In genomic region chr16:1429026-1429425, GRCh38 we compare ENCODE assay signal across 18 cellular contexts. TPM values are rescaled to one million over a fixed set of nuclear protein-coding genes. Genes with fewer than 3 reads are reported as not detected.
A peak's percentile ranks its signal among the peaks of the same experiment; 100 is the strongest.
DNase-seq lines count a peak whose midpoint lies in the region; ATAC-seq, FAIRE-seq and TF ChIP-seq lines count a peak whose summit lies in the region.
"Had no signal": no experiment of that assay in that cellular context is flagged by ENCODE, and none has a peak within 500 bp of the region (broad histone marks: within the 10 kb centered on the region; RNA-seq: fewer than 3 reads in every experiment).

No MANE protein-coding gene starts in this region.

- H3K18ac ChIP-seq in H1 (ENCODE audit: extremely low read depth, low read length), result no peak overlapping the region

- H2AFZ ChIP-seq in H1 (ENCODE audit: low read length), result no peak overlapping the region

- ATAC-seq in stimulated activated effector memory CD8-positive, alpha-beta T cell treated with anti-CD3 and anti-CD28 coated beads, Interleukin-12 subunit alpha, Interleukin-12 subunit beta, amount 100 ng/mL, for 72 hours, result no peak
- no peak for ATAC-seq in GM21423 (IDR thresholded peaks at IDR 0.05; ENCODE audit: unreplicated experiment)
- ATAC-seq: Panc1, Right ventricle myocardium inferior had no signal

- TF ChIP-seq CTCF in DOHH2 (IDR thresholded peaks at IDR 0.05; ENCODE audit: low read depth, low read length, poor library complexity, severe bottlenecking) (no peak), H1 (IDR thresholded peaks at IDR 0.05; ENCODE audit: control extremely low read depth in 1 of 3, insufficient read depth in 1 of 3, low read depth in 1 of 3, low read length in 3 of 3) (no peak)

- no peaks in the 10 kb centered on the region for H3K27me3 ChIP-seq in BLaER1
- no peaks in the 10 kb centered on the region for H3K27me3 ChIP-seq in DOHH2 (ENCODE audit: control insufficient read depth, low read length)
- H3K27me3 ChIP-seq in H1 (replicated peaks in 1 of 4; ENCODE audit: control insufficient read depth in 3 of 4, extremely low read depth in 1 of 4, insufficient read depth in 3 of 4, low read length in 3 of 4), result no peaks in the 10 kb centered on the region
- H3K27me3 ChIP-seq: MG63 had no signal

- peak overlapping the region; percentile 65 for H4K91ac ChIP-seq in H1 (replicated peaks; ENCODE audit: insufficient read length, low read length)

- no peak for TF ChIP-seq RAD21 in H1 (IDR thresholded peaks at IDR 0.05 in 1 of 2, conservative IDR thresholded peaks at IDR 0.05 in 1 of 2; ENCODE audit: low read depth in 2 of 2, low read length in 2 of 2)

- no peak for TF ChIP-seq POLR2A in H1 (IDR thresholded peaks at IDR 0.05; ENCODE audit: control extremely low read depth in 1 of 2, low read depth in 2 of 2, low read length in 2 of 2)

- CTCF ChIA-PET in H1 (lab: Charles Lee; ENCODE audit: partially characterized antibody), result interaction anchor here (0.6 to 3.9 kb wide), 9 partner anchors 10 to 325 kb away, joined by 3 to 30 read pairs (median 5); partner anchors contain the start of gene CCDC154

- no peaks in the 10 kb centered on the region for H4K20me1 ChIP-seq in BLaER1
- H4K20me1 ChIP-seq in DOHH2 (ENCODE audit: control insufficient read depth, insufficient read depth, low read depth, low read length), result no peaks in the 10 kb centered on the region
- H4K20me1 ChIP-seq in H1 (replicated peaks in 1 of 2; ENCODE audit: control insufficient read depth in 1 of 2, insufficient read depth in 2 of 2, low read length in 2 of 2), result no peaks in the 10 kb centered on the region

- 0 out of 2 replicates have a peak overlapping the region, but pooled peaks have one; percentile 74 for H3K9ac ChIP-seq in BLaER1
- no peak overlapping the region for H3K9ac ChIP-seq in H1 (replicated peaks in 1 of 4; ENCODE audit: extremely low read depth in 1 of 4, low read depth in 3 of 4, low read length in 3 of 4)
- H3K9ac ChIP-seq: KMS-11 had no signal

- H3K79me2 ChIP-seq in DOHH2 (ENCODE audit: control insufficient read depth, low read length) (no peaks in the 10 kb centered on the region), H1 (ENCODE audit: control insufficient read depth in 1 of 2, insufficient read depth in 2 of 2, low read length in 2 of 2) (no peaks in the 10 kb centered on the region)

- H3K9me3 Mint-ChIP-seq in stimulated activated effector memory CD8-positive, alpha-beta T cell treated with anti-CD3 and anti-CD28 coated beads, Interleukin-12 subunit alpha, Interleukin-12 subunit beta, amount 100 ng/mL, for 72 hours, result no peaks in the 10 kb centered on the region
- H3K9me3 Mint-ChIP-seq in T-helper 2 cell treated with Interferon-gamma antibody and Interleukin-4, amounts not matched to agents 5 μg/mL and 100 μg/mL, for 36 hours, result no peaks in the 10 kb centered on the region
- H3K9me3 Mint-ChIP-seq: HFFc6 had no signal

- no peaks in the 10 kb centered on the region for H3K23me2 ChIP-seq in H1 (ENCODE audit: low read depth, low read length)

- H3K56ac ChIP-seq in H1 (replicated peaks; ENCODE audit: insufficient read length, low read depth, low read length), result no peak overlapping the region

- no peaks in the 10 kb centered on the region for H3F3A ChIP-seq in DOHH2 (ENCODE audit: control insufficient read depth, insufficient read depth)

- H2BK5ac ChIP-seq in H1 (ENCODE audit: low read depth, low read length), result no peak overlapping the region

- no peak overlapping the region for H2AK5ac ChIP-seq in H1 (ENCODE audit: low read depth, low read length)

- H3K4me1 ChIP-seq in BLaER1, result peaks cover 70% of the 10 kb centered on the region
- peaks cover 17% of the 10 kb centered on the region for H3K4me1 ChIP-seq in DOHH2 (ENCODE audit: control insufficient read depth, low read length)
- no peaks in the 10 kb centered on the region; a peak in 2 of 7 replicates for H3K4me1 ChIP-seq in H1 (replicated peaks in 1 of 4; ENCODE audit: control insufficient read depth in 3 of 4, insufficient read depth in 4 of 4, low read length in 3 of 4)

- H2BK120ac ChIP-seq in H1 (replicated peaks; ENCODE audit: low read depth, low read length), result no peak overlapping the region

- DNase-seq in H1 (ENCODE audit: low read depth in 1 of 2, low spot score in 2 of 2) (peak in 1 of 2 experiments; percentile 41), NCI-H2029 treated with DMSO at 0.1 percent for 48 hours (lab: John Stamatoyannopoulos, UW) (no peak)
- no peak for DNase-seq in stimulated activated effector memory CD8-positive, alpha-beta T cell treated with anti-CD3 and anti-CD28 coated beads, Interleukin-12 subunit alpha, Interleukin-12 subunit beta, amount 100 ng/mL, for 72 hours (ENCODE audit: low spot score in 2 of 2)
- no peak for DNase-seq in T-helper 2 cell treated with Interferon-gamma antibody and Interleukin-4, amounts not matched to agents 5 μg/mL and 100 μg/mL, for 36 hours (ENCODE audit: low spot score)
- DNase-seq: COR-L47, HFFc6, MG63, NCI-H1092 treated with DMSO at 0.1 percent for 48 hours, NCI-H1694 had no signal

- POLR2A ChIA-PET in H1 (lab: Charles Lee; ENCODE audit: partially characterized antibody), result interaction anchor here (0.6 to 4.3 kb wide), 5 partner anchors 8 to 30 kb away, joined by 3 to 22 read pairs (median 5); partner anchors contain the start of genes CCDC154 and UQCC4

- peak overlapping the region; percentile 97 for H4K8ac ChIP-seq in H1 (ENCODE audit: extremely low read depth, insufficient read depth, low read length)

- no peaks in the 10 kb centered on the region for H3K9me2 ChIP-seq in DOHH2 (replicated peaks; ENCODE audit: control insufficient read depth, low read length)

- H3K27ac ChIP-seq in BLaER1 (peak overlapping the region; percentile 85), DOHH2 (ENCODE audit: low read depth, low read length) (no peak overlapping the region), H1 (ENCODE audit: low read depth, low read length) (no peak overlapping the region)
- H3K27ac ChIP-seq: KMS-11 had no signal

- H3K27me3 Mint-ChIP-seq in T-helper 2 cell treated with Interferon-gamma antibody and Interleukin-4, amounts not matched to agents 5 μg/mL and 100 μg/mL, for 36 hours (ENCODE audit: low read depth), result no peaks in the 10 kb centered on the region

- H3K79me1 ChIP-seq in H1 (ENCODE audit: low read depth, low read length), result no peaks in the 10 kb centered on the region

- H2BK12ac ChIP-seq in H1 (ENCODE audit: low read depth, low read length), result peak overlapping the region; percentile 44; the same call in 1 of the 2 replicates

- H3K4me2 ChIP-seq in BLaER1 (peak overlapping the region; percentile 91), DOHH2 (ENCODE audit: low read length) (peak overlapping the region; percentile 45), H1 (ENCODE audit: insufficient read depth in 1 of 2, low read depth in 2 of 2, low read length in 2 of 2) (no peak overlapping the region)
- H3K4me2 ChIP-seq: KMS-11 had no signal

- H3K4me3 ChIP-seq in BLaER1 (no peak overlapping the region), DOHH2 (ENCODE audit: low read length) (0 out of 2 replicates have a peak overlapping the region, but pooled peaks have one; percentile 31), H1 (ENCODE audit: extremely low read depth in 1 of 4, insufficient read depth in 2 of 4, low read depth in 3 of 4, low read length in 4 of 4) (no peak overlapping the region)
- H3K4me3 ChIP-seq: MG63 had no signal

- H3K36me3 Mint-ChIP-seq in stimulated activated effector memory CD8-positive, alpha-beta T cell treated with anti-CD3 and anti-CD28 coated beads, Interleukin-12 subunit alpha, Interleukin-12 subunit beta, amount 100 ng/mL, for 72 hours, result no peaks in the 10 kb centered on the region
- H3K36me3 Mint-ChIP-seq in T-helper 2 cell treated with Interferon-gamma antibody and Interleukin-4, amounts not matched to agents 5 μg/mL and 100 μg/mL, for 36 hours (ENCODE audit: low read depth), result no peaks in the 10 kb centered on the region

- H3K27ac Mint-ChIP-seq in stimulated activated effector memory CD8-positive, alpha-beta T cell treated with anti-CD3 and anti-CD28 coated beads, Interleukin-12 subunit alpha, Interleukin-12 subunit beta, amount 100 ng/mL, for 72 hours, result peak overlapping the region; percentile 83
- H3K27ac Mint-ChIP-seq in T-helper 2 cell treated with Interferon-gamma antibody and Interleukin-4, amounts not matched to agents 5 μg/mL and 100 μg/mL, for 36 hours, result no peak overlapping the region
- H3K27ac Mint-ChIP-seq: HFFc6 had no signal

- H3K4me1 Mint-ChIP-seq in stimulated activated effector memory CD8-positive, alpha-beta T cell treated with anti-CD3 and anti-CD28 coated beads, Interleukin-12 subunit alpha, Interleukin-12 subunit beta, amount 100 ng/mL, for 72 hours, result no peaks in the 10 kb centered on the region
- H3K4me1 Mint-ChIP-seq in T-helper 2 cell treated with Interferon-gamma antibody and Interleukin-4, amounts not matched to agents 5 μg/mL and 100 μg/mL, for 36 hours (ENCODE audit: low read depth), result no peaks in the 10 kb centered on the region

- WGBS in H1 (ENCODE audit: extremely low coverage in 1 of 2, insufficient coverage in 1 of 2, insufficient read length in 1 of 2, insufficient replicate concordance in 2 of 2, low coverage in 1 of 2, low lambda C conversion rate in 2 of 2, missing lambda C conversion rate in 1 of 2), 2 experiments, result 90% methylated on average over 8 of the region's 11 CpGs; no CpG with 5 or more reads in 1 of the 2 experiments

- peak overlapping the region; percentile 78 for H3K4ac ChIP-seq in H1 (replicated peaks; ENCODE audit: insufficient read length, low read depth, low read length)

- H3K36me3 ChIP-seq in BLaER1, result no peaks in the 10 kb centered on the region
- H3K36me3 ChIP-seq in DOHH2 (ENCODE audit: control insufficient read depth, low read length), result no peaks in the 10 kb centered on the region
- no peaks in the 10 kb centered on the region for H3K36me3 ChIP-seq in H1 (ENCODE audit: control insufficient read depth in 2 of 4, insufficient read depth in 4 of 4, low read length in 3 of 4)
- H3K36me3 ChIP-seq: MG63 had no signal

- H2BK20ac ChIP-seq in H1 (ENCODE audit: low read length), result no peak overlapping the region

- FAIRE-seq in H1 (lab: Jason Lieb, UNC), result no peak
- FAIRE-seq: G401.6, GM12892, GM19239 had no signal

- H3K4me3 Mint-ChIP-seq in stimulated activated effector memory CD8-positive, alpha-beta T cell treated with anti-CD3 and anti-CD28 coated beads, Interleukin-12 subunit alpha, Interleukin-12 subunit beta, amount 100 ng/mL, for 72 hours, result no peak overlapping the region
- no peak overlapping the region for H3K4me3 Mint-ChIP-seq in T-helper 2 cell treated with Interferon-gamma antibody and Interleukin-4, amounts not matched to agents 5 μg/mL and 100 μg/mL, for 36 hours
- H3K4me3 Mint-ChIP-seq: HFFc6 had no signal

- TF ChIP-seq EP300 in H1 (IDR thresholded peaks at IDR 0.05; ENCODE audit: borderline replicate concordance in 1 of 2, low read depth in 2 of 2, low read length in 2 of 2), result no peak

- no peaks in the 10 kb centered on the region for H3K9me3 ChIP-seq in BLaER1
- H3K9me3 ChIP-seq in DOHH2 (ENCODE audit: control insufficient read depth, insufficient read depth, low read length), result no peaks in the 10 kb centered on the region
- H3K9me3 ChIP-seq in H1 (ENCODE audit: insufficient read depth in 2 of 2, low read depth in 1 of 2, low read length in 1 of 2), result no peaks in the 10 kb centered on the region
- H3K9me3 ChIP-seq: MG63 had no signal

- H3K14ac ChIP-seq in H1 (ENCODE audit: insufficient read length), result no peak overlapping the region

- no peak overlapping the region for H2BK15ac ChIP-seq in H1 (ENCODE audit: low read length)

- no peak overlapping the region for H3K23ac ChIP-seq in H1 (ENCODE audit: insufficient read length)

- no peak overlapping the region for H4K5ac ChIP-seq in H1 (ENCODE audit: insufficient read length, low read depth, low read length)

RNA-seq across cellular contexts. Expression of gene PERCC1, which starts 1.9 kb away (rescaled TPM):
- not detected in 2 replicates for total RNA-seq in H1 (2021; fragmentation: NEBNext Ultra II Directional; extraction: Animal tissue kit (Norgen Biotek cat#: 25700))
- not detected in 2 replicates for polyA plus RNA-seq in H1 (2011; rRNA removed)
- not detected for polyA plus RNA-seq in H1 (2011; cell fraction: cytosol; rRNA removed)
- polyA plus RNA-seq in H1 (2011; cell fraction: nucleus; rRNA removed), result not detected
- not detected in 4 replicates for polyA plus RNA-seq in H1 (2012, experiment 1 of 2)
- not detected for polyA plus RNA-seq in H1 (2012, experiment 2 of 2)
- polyA plus RNA-seq in H1 (2013, experiment 1 of 2), result not detected
- not detected for polyA plus RNA-seq in H1 (2013, experiment 2 of 2)
- polyA minus RNA-seq in H1 (2011; rRNA and poly(A)+ RNA removed), result not detected in 2 replicates
- polyA minus RNA-seq in H1 (2011; cell fraction: cytosol; rRNA and poly(A)+ RNA removed), result not detected
- not detected for polyA minus RNA-seq in H1 (2011; cell fraction: nucleus; rRNA and poly(A)+ RNA removed)
- total RNA-seq: HFFc6 had no signal

RNA-seq across cellular contexts. Expression of gene UQCC4, which starts 8.5 kb away (rescaled TPM):
- total RNA-seq in H1 (2021; fragmentation: NEBNext Ultra II Directional; extraction: Animal tissue kit (Norgen Biotek cat#: 25700)), result 13.4 and 14.9 TPM in 2 replicates
- polyA plus RNA-seq in H1 (2011; rRNA removed), result 33.8 and 35.0 TPM in 2 replicates
- 31.5 TPM for polyA plus RNA-seq in H1 (2011; cell fraction: cytosol; rRNA removed)
- polyA plus RNA-seq in H1 (2011; cell fraction: nucleus; rRNA removed), result 22.3 TPM
- 15.3 to 20.8 TPM (median 19.9 TPM) in 4 replicates for polyA plus RNA-seq in H1 (2012, experiment 1 of 2)
- 16.5 TPM for polyA plus RNA-seq in H1 (2012, experiment 2 of 2)
- polyA plus RNA-seq in H1 (2013, experiment 1 of 2), result 18.8 TPM
- polyA plus RNA-seq in H1 (2013, experiment 2 of 2), result 20.4 TPM
- polyA minus RNA-seq in H1 (2011; rRNA and poly(A)+ RNA removed), result 7.0 and 7.6 TPM in 2 replicates
- polyA minus RNA-seq in H1 (2011; cell fraction: cytosol; rRNA and poly(A)+ RNA removed), result 8.1 TPM
- 13.3 TPM for polyA minus RNA-seq in H1 (2011; cell fraction: nucleus; rRNA and poly(A)+ RNA removed)

RNA-seq across cellular contexts. Expression of gene UNKL, which starts 14.5 kb away (rescaled TPM):
- total RNA-seq in H1 (2021; fragmentation: NEBNext Ultra II Directional; extraction: Animal tissue kit (Norgen Biotek cat#: 25700)), result 31.8 and 32.1 TPM in 2 replicates
- polyA plus RNA-seq in H1 (2011; rRNA removed), result 25.1 and 32.0 TPM in 2 replicates
- polyA plus RNA-seq in H1 (2011; cell fraction: cytosol; rRNA removed), result 32.1 TPM
- 126 TPM for polyA plus RNA-seq in H1 (2011; cell fraction: nucleus; rRNA removed)
- polyA plus RNA-seq in H1 (2012, experiment 1 of 2), result 11.6 to 23.0 TPM (median 17.3 TPM) in 4 replicates
- polyA plus RNA-seq in H1 (2012, experiment 2 of 2), result 8.4 TPM
- 15.8 TPM for polyA plus RNA-seq in H1 (2013, experiment 1 of 2)
- 13.7 TPM for polyA plus RNA-seq in H1 (2013, experiment 2 of 2)
- 7.3 and 13.6 TPM in 2 replicates for polyA minus RNA-seq in H1 (2011; rRNA and poly(A)+ RNA removed)
- polyA minus RNA-seq in H1 (2011; cell fraction: cytosol; rRNA and poly(A)+ RNA removed), result 30.1 TPM
- 31.8 TPM for polyA minus RNA-seq in H1 (2011; cell fraction: nucleus; rRNA and poly(A)+ RNA removed)

RNA-seq across cellular contexts. Expression of gene CCDC154, which starts 15.3 kb away (rescaled TPM):
- total RNA-seq in H1 (2021; fragmentation: NEBNext Ultra II Directional; extraction: Animal tissue kit (Norgen Biotek cat#: 25700)), result 0.88 and 1.3 TPM in 2 replicates
- polyA plus RNA-seq in H1 (2011; rRNA removed), result 0.15 and 0.58 TPM in 2 replicates
- polyA plus RNA-seq in H1 (2011; cell fraction: cytosol; rRNA removed), result 0.56 TPM
- polyA plus RNA-seq in H1 (2011; cell fraction: nucleus; rRNA removed), result 2.4 TPM
- polyA plus RNA-seq in H1 (2012, experiment 1 of 2), result 0.43 to 1.3 TPM (median 0.79 TPM) in 4 replicates
- 0.05 TPM for polyA plus RNA-seq in H1 (2012, experiment 2 of 2)
- polyA plus RNA-seq in H1 (2013, experiment 1 of 2), result 0.16 TPM
- polyA plus RNA-seq in H1 (2013, experiment 2 of 2), result 0.13 TPM
- not detected in 2 replicates for polyA minus RNA-seq in H1 (2011; rRNA and poly(A)+ RNA removed)
- not detected for polyA minus RNA-seq in H1 (2011; cell fraction: cytosol; rRNA and poly(A)+ RNA removed)
- not detected for polyA minus RNA-seq in H1 (2011; cell fraction: nucleus; rRNA and poly(A)+ RNA removed)

RNA-seq across cellular contexts. Expression of gene CLCN7, which starts 45.8 kb away (rescaled TPM):
- 76.5 and 81.5 TPM in 2 replicates for total RNA-seq in H1 (2021; fragmentation: NEBNext Ultra II Directional; extraction: Animal tissue kit (Norgen Biotek cat#: 25700))
- 38.6 and 79.6 TPM in 2 replicates for polyA plus RNA-seq in H1 (2011; rRNA removed)
- polyA plus RNA-seq in H1 (2011; cell fraction: cytosol; rRNA removed), result 41.1 TPM
- polyA plus RNA-seq in H1 (2011; cell fraction: nucleus; rRNA removed), result 372 TPM
- polyA plus RNA-seq in H1 (2012, experiment 1 of 2), result 64.4 to 95.0 TPM (median 79.5 TPM) in 4 replicates
- 57.4 TPM for polyA plus RNA-seq in H1 (2012, experiment 2 of 2)
- 61.1 TPM for polyA plus RNA-seq in H1 (2013, experiment 1 of 2)
- 57.1 TPM for polyA plus RNA-seq in H1 (2013, experiment 2 of 2)
- polyA minus RNA-seq in H1 (2011; rRNA and poly(A)+ RNA removed), result 30.3 and 38.3 TPM in 2 replicates
- polyA minus RNA-seq in H1 (2011; cell fraction: cytosol; rRNA and poly(A)+ RNA removed), result 33.2 TPM
- 76.7 TPM for polyA minus RNA-seq in H1 (2011; cell fraction: nucleus; rRNA and poly(A)+ RNA removed)

Comparison
In these comparisons a context has a peak if more than half of its experiments do, and no peak if none do; other contexts are left out.
1. H3K4me2 ChIP-seq: peak in BLaER1 (single experiment) and DOHH2 (single experiment); none in H1 (0 of 2).